In genomic region chr12:11861864-11862600, GRCh38 we compare ENCODE assay signal across 1 cellular context.
TF ChIP-seq lines count a peak whose summit lies in the region.

No MANE protein-coding gene starts in this region.

TF ChIP-seq in liver, 16 proteins besides CTCF, POLR2A, EP300 and RAD21 (continued from another document):
- no peak for TF ChIP-seq GABPA (IDR thresholded peaks at IDR 0.05 in 1 of 2, conservative IDR thresholded peaks at IDR 0.05 in 1 of 2)
